Comparison of ENCODE assay signal across 11 cellular contexts in the genomic region with DNA sequence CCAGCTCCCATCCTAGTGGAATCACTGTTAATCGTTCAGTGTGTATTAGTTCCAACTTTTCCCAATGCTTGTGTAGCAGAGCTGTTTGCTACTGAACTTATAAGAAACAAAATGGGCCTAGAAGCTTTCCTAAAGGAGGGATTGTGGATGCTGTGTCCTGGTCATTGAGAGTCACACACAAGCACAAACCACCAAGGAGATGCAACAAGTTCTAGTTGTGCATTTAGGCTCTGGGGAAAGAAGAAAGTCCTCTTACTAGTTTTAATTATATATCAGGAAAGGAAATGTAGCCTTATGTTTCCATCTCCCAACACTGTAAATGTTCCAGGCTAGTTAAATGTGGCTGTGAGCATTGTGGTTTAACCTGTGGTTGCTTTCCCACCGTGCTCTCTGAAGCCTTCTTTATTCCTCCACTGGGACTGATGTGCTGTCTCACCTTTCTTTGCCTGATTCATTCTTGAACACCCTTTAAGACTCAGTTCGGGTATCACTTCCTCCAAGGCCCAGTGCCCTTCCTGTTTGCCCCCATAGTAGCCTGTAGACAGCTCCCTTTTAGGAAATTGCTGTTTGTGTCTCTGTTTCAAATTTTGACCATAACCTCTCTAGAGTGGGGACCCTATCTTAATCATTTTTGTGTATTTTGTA. TPM values are rescaled to one million over a fixed set of nuclear protein-coding genes. Genes with fewer than 3 reads are reported as not detected.
DNase-seq lines count a peak whose midpoint lies in the region; ATAC-seq and TF ChIP-seq lines count a peak whose summit lies in the region.
"Had no signal": no experiment of that assay in that cellular context is flagged by ENCODE, and none has a peak within 500 bp of the region (broad histone marks: within the 10 kb centered on the region; RNA-seq: fewer than 3 reads in every experiment).

No MANE protein-coding gene starts in this region.

- H3K4me3 Mint-ChIP-seq in effector memory CD8-positive, alpha-beta T cell: no peak overlapping the region

- no TSS peak for BruUV-seq in PC-3 (replicated peaks; lab: Mats Ljungman, UMichigan)

- TF ChIP-seq CTCF in PC-3 (conservative IDR thresholded peaks at IDR 0.05; ENCODE audit: low read depth, low read length) (no peak), left ventricle myocardium inferior (IDR thresholded peaks at IDR 0.05; ENCODE audit: borderline replicate concordance) (no peak)

- H3K79me2 ChIP-seq in PC-3 (ENCODE audit: low read length): no peaks in the 10 kb centered on the region

- H3K4me1 Mint-ChIP-seq in effector memory CD8-positive, alpha-beta T cell (ENCODE audit: low read depth in 2 of 2): peaks cover 5 to 10% of the 10 kb centered on the region in 2 donors

- no peak for DNase-seq in effector memory CD8-positive, alpha-beta T cell
- no peak for DNase-seq in NCI-H2107 treated with DMSO at 0.1 percent for 48 hours (lab: John Stamatoyannopoulos, UW; ENCODE audit: unreplicated experiment)
- no peak for DNase-seq in PC-3
- DNase-seq in left ventricle myocardium inferior: no peak
- no peak for DNase-seq in posterior vena cava (ENCODE audit: low spot score)
- DNase-seq: activated CD4-positive, alpha-beta T cell treated with anti-CD3 and anti-CD28 coated beads, Interleukin-2, amount 50 U/mL, for 48 hours; EL; NCI-H1092 treated with DMSO at 0.1 percent for 48 hours had no signal

- H3K4me1 ChIP-seq in PC-3 (ENCODE audit: insufficient read depth, low read length): no peaks in the 10 kb centered on the region
- H3K4me1 ChIP-seq in left ventricle myocardium inferior: no peaks in the 10 kb centered on the region

- H3F3A ChIP-seq in PC-3 (ENCODE audit: low read length, unreplicated experiment): no peaks in the 10 kb centered on the region

- H3K9me3 ChIP-seq in PC-3 (ENCODE audit: low read length) (no peaks in the 10 kb centered on the region), left ventricle myocardium inferior (replicated peaks) (no peaks in the 10 kb centered on the region)

- POLR2A ChIA-PET in PC-3 (lab: Charles Lee; ENCODE audit: unreplicated experiment): no interaction called here

- no peak overlapping the region for H3K4me3 ChIP-seq in PC-3 (ENCODE audit: low read length)
- no peak overlapping the region for H3K4me3 ChIP-seq in left ventricle myocardium inferior

- CTCF ChIA-PET in PC-3 (lab: Charles Lee): no interaction called here

- H3K36me3 Mint-ChIP-seq in effector memory CD8-positive, alpha-beta T cell (ENCODE audit: insufficient read depth): no peaks in the 10 kb centered on the region

- no peak overlapping the region for H3K9ac ChIP-seq in PC-3 (ENCODE audit: low read length)

- intact Hi-C loops in PC-3 (cut with micrococcal nuclease): loop anchor here (10.0 kb wide), 1 partner anchor 45 kb away; no protein-coding TSS in a partner anchor
- intact Hi-C loops in left ventricle myocardium inferior (cut with micrococcal nuclease): no loop called here
- intact Hi-C loops in posterior vena cava (cut with DNase I): no loop called here

- H3K36me3 ChIP-seq in PC-3 (ENCODE audit: low read depth, low read length): no peaks in the 10 kb centered on the region
- peaks cover 38% of the 10 kb centered on the region for H3K36me3 ChIP-seq in left ventricle myocardium inferior

- H2AFZ ChIP-seq in PC-3 (ENCODE audit: low read length): no peak overlapping the region

- no peaks in the 10 kb centered on the region for H3K9me2 ChIP-seq in PC-3 (replicated peaks; ENCODE audit: low read length)

- H3K27me3 ChIP-seq in PC-3 (ENCODE audit: low read length) (no peaks in the 10 kb centered on the region), left ventricle myocardium inferior (ENCODE audit: low read depth) (no peaks in the 10 kb centered on the region)

- peak overlapping the region in 1 of 2 donors; percentile 57 for H3K27ac Mint-ChIP-seq in effector memory CD8-positive, alpha-beta T cell

- H4K20me1 ChIP-seq in PC-3 (ENCODE audit: low read length): no peaks in the 10 kb centered on the region

- no peaks in the 10 kb centered on the region for H3K9me3 Mint-ChIP-seq in effector memory CD8-positive, alpha-beta T cell

- H3K27ac ChIP-seq in PC-3 (ENCODE audit: low read length) (no peak overlapping the region), left ventricle myocardium inferior (replicated peaks) (no peak overlapping the region)

- H3K4me2 ChIP-seq in PC-3 (ENCODE audit: low read length): no peak overlapping the region

- no peaks in the 10 kb centered on the region for H3K27me3 Mint-ChIP-seq in effector memory CD8-positive, alpha-beta T cell

- ATAC-seq in GM18499 (IDR thresholded peaks at IDR 0.05; ENCODE audit: insufficient read depth, unreplicated experiment): peak; percentile 96
- ATAC-seq in GM21529 (IDR thresholded peaks at IDR 0.05; ENCODE audit: unreplicated experiment): peak; percentile 100
- peak; percentile 99 for ATAC-seq in HG03460 (IDR thresholded peaks at IDR 0.05; ENCODE audit: unreplicated experiment)
- ATAC-seq in effector memory CD8-positive, alpha-beta T cell (replicated peaks): peak; percentile 49
- ATAC-seq in PC-3: no peak

RNA-seq across cellular contexts. Expression of a gene that starts 34.3 kb away (rescaled TPM):
- total RNA-seq in PC-3 (2014; rRNA removed): 0.84 and 4.0 TPM in 2 replicates
- total RNA-seq in left ventricle myocardium inferior: 10.3 TPM
- 10 to 100 TPM; 25.3 to 26.3 TPM for total RNA-seq in posterior vena cava

RNA-seq across cellular contexts. Expression of a gene that starts 55.9 kb away (rescaled TPM):
- total RNA-seq in PC-3 (2014; rRNA removed) (5.5 and 9.5 TPM in 2 replicates), left ventricle myocardium inferior (20.8 TPM), posterior vena cava (10 to 100 TPM; 16.7 to 19.1 TPM)
